ENCODE assay signal across 8 cellular contexts in the genomic region with DNA sequence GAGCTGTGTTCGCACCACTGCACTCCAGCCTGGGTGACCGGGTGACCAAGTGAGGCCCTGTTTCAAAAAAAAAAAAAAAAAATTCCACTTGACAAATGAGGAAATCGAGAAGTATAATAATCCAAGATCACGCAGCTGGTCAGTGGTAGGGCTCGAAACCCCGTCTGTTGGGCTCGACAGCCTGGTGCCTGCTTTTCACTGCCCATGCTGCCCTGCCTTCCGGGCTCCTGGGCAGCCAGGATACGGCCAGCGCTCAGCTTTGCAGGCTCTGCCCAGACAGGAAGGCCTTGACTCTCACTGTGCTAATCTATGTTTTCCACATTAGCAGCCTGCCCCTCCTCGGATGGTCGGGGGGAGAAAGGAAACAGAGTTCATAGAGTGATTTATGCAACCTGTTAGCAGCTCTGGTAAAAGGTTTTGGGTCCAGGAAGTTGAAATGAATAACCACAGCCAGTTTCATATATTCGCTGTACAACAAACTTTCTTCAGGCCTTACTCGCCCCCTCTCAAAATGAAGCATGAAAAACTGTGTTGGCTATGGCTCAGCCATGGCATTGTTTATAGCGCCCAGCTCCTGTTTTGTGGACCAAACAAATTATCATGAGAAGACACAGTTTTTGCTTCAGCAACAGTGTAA.
DNase-seq lines count a peak whose midpoint lies in the region; TF ChIP-seq lines count a peak whose summit lies in the region.

No MANE protein-coding gene starts in this region.

- H3K27me3 ChIP-seq in testis (no peaks in the 10 kb centered on the region), HAP-1 (ENCODE audit: low read depth) (no peaks in the 10 kb centered on the region), mammary epithelial cell (ENCODE audit: insufficient read depth, low read length) (no peaks in the 10 kb centered on the region), Karpas-422 (ENCODE audit: low read length) (no peaks in the 10 kb centered on the region)

- no peak overlapping the region for H3K4me3 ChIP-seq in testis
- H3K4me3 ChIP-seq in HAP-1: no peak overlapping the region
- H3K4me3 ChIP-seq in mammary epithelial cell (replicated peaks in 1 of 3; ENCODE audit: insufficient read depth in 1 of 3, low read depth in 2 of 3, low read length in 3 of 3): no peak overlapping the region
- no peak overlapping the region for H3K4me3 ChIP-seq in Karpas-422 (ENCODE audit: low read length)

- dilution Hi-C loops in mammary epithelial cell (cut with HindIII; ENCODE audit: low sequenced_read_pairs): no loop called here

- TF ChIP-seq CTCF in GM20000 (IDR thresholded peaks at IDR 0.05; ENCODE audit: extremely low read depth, missing control alignments): no peak
- no peak for TF ChIP-seq CTCF in testis (IDR thresholded peaks at IDR 0.05)
- no peak for TF ChIP-seq CTCF in mammary epithelial cell (conservative IDR thresholded peaks at IDR 0.05 in 1 of 2, IDR thresholded peaks at IDR 0.05 in 1 of 2; ENCODE audit: extremely low read depth in 1 of 2, insufficient read depth in 1 of 2, low read depth in 1 of 2, low read length in 2 of 2)

- no peak overlapping the region for H3K9ac ChIP-seq in mammary epithelial cell (ENCODE audit: insufficient read depth, low read length)
- no peak overlapping the region for H3K9ac ChIP-seq in Karpas-422 (ENCODE audit: low read length)

- peaks cover 0 to 1% (median 1%) of the 10 kb centered on the region in 3 donors for H3K27me3 Mint-ChIP-seq in immature natural killer cell (ENCODE audit: low read depth in 3 of 3)

- H3K27ac ChIP-seq in testis (no peak overlapping the region), mammary epithelial cell (ENCODE audit: insufficient read depth, low read depth, low read length) (no peak overlapping the region), Karpas-422 (ENCODE audit: low read length) (no peak overlapping the region)

- H3K4me1 ChIP-seq in testis (peaks cover 8% of the 10 kb centered on the region), HAP-1 (no peaks in the 10 kb centered on the region), mammary epithelial cell (ENCODE audit: insufficient read depth, low read length) (no peaks in the 10 kb centered on the region), Karpas-422 (ENCODE audit: low read length) (no peaks in the 10 kb centered on the region)

- TF ChIP-seq POLR2A in testis (IDR thresholded peaks at IDR 0.05): no peak

- WGBS in testis, 2 donors: 55 to 65% methylated on average over 15 of the region's 15 CpGs
- 100% methylated on average over 12 of the region's 15 CpGs for WGBS in mammary epithelial cell (ENCODE audit: low coverage, missing lambda C conversion rate)

- H3K9me3 Mint-ChIP-seq in immature natural killer cell: no peaks in the 10 kb centered on the region

- BruUV-seq in mammary epithelial cell (replicated peaks; lab: Mats Ljungman, UMichigan): no TSS peak

- H3K36me3 ChIP-seq in testis (ENCODE audit: low read depth, missing control alignments) (no peaks in the 10 kb centered on the region), HAP-1 (replicated peaks) (no peaks in the 10 kb centered on the region), mammary epithelial cell (ENCODE audit: insufficient read depth, low read length) (no peaks in the 10 kb centered on the region), Karpas-422 (ENCODE audit: insufficient read depth, low read length) (no peaks in the 10 kb centered on the region)

- peak overlapping the region; percentile 18 to 70 (median 53) for H3K4me3 Mint-ChIP-seq in immature natural killer cell

- DNase-seq in Ammon's horn (ENCODE audit: low spot score): peak; percentile 48
- peak; percentile 66 for DNase-seq in GM20000 (ENCODE audit: low spot score)
- peak; percentile 80 for DNase-seq in NOMO-1 treated with DMSO at 0.1 percent for 48 hours (lab: John Stamatoyannopoulos, UW; ENCODE audit: unreplicated experiment)
- DNase-seq in immature natural killer cell: peak; percentile 54 to 63 (median 54)
- no peak for DNase-seq in testis
- DNase-seq in HAP-1 (ENCODE audit: low spot score in 2 of 2): no peak
- DNase-seq in mammary epithelial cell: no peak
- no peak for DNase-seq in Karpas-422

- H4K20me1 ChIP-seq in mammary epithelial cell (ENCODE audit: insufficient read depth, low read length) (no peaks in the 10 kb centered on the region), Karpas-422 (ENCODE audit: insufficient read depth, low read depth, low read length) (peaks cover 49% of the 10 kb centered on the region)

- H3K79me2 ChIP-seq in mammary epithelial cell (ENCODE audit: insufficient read depth, low read length) (no peaks in the 10 kb centered on the region), Karpas-422 (ENCODE audit: low read length) (no peaks in the 10 kb centered on the region)

- H3K4me1 Mint-ChIP-seq in immature natural killer cell: peaks cover 21 to 29% of the 10 kb centered on the region in 2 donors

- H3K9me2 ChIP-seq in Karpas-422 (replicated peaks; ENCODE audit: insufficient read depth, low read length): no peaks in the 10 kb centered on the region

- H2AFZ ChIP-seq in mammary epithelial cell (ENCODE audit: low read depth, low read length) (no peak overlapping the region), Karpas-422 (ENCODE audit: low read length) (no peak overlapping the region)

- no peaks in the 10 kb centered on the region for H3K36me3 Mint-ChIP-seq in immature natural killer cell

- H3K9me3 ChIP-seq in testis (no peaks in the 10 kb centered on the region), HAP-1 (no peaks in the 10 kb centered on the region), mammary epithelial cell (replicated peaks; ENCODE audit: insufficient read depth, low read length) (no peaks in the 10 kb centered on the region), Karpas-422 (ENCODE audit: low read length) (no peaks in the 10 kb centered on the region)

- peak overlapping the region; percentile 91 to 97 (median 94) for H3K27ac Mint-ChIP-seq in immature natural killer cell

- no peak overlapping the region for H3K4me2 ChIP-seq in mammary epithelial cell (ENCODE audit: insufficient read depth, low read depth, low read length)
- no peak overlapping the region for H3K4me2 ChIP-seq in Karpas-422 (ENCODE audit: low read depth, low read length, poor library complexity, severe bottlenecking)

- in situ Hi-C loops in HAP-1 (cut with MboI; ENCODE audit: low sequenced_read_pairs) (no loop called here), mammary epithelial cell (cut with MboI; ENCODE audit: low sequenced_read_pairs in 2 of 2) (no loop called here)

- intact Hi-C loops in testis (cut with DNase I; ENCODE audit: low total_unique reads): no loop called here
- intact Hi-C loops in mammary epithelial cell (cut with micrococcal nuclease): no loop called here

- CTCF ChIA-PET in mammary epithelial cell (lab: Charles Lee; ENCODE audit: low non-redundant PET): no interaction called here

Comparison
In these comparisons a context has a peak if more than half of its experiments do, and no peak if none do; other contexts are left out.
1. DNase-seq: peak in Ammon's horn (single experiment), GM20000 (single experiment), NOMO-1 treated with DMSO at 0.1 percent for 48 hours (single experiment) and immature natural killer cell (3 of 3); none in testis (single experiment), HAP-1 (0 of 2), mammary epithelial cell (single experiment) and Karpas-422 (single experiment).